1 cellular context compared by ENCODE assay signal in the genomic region with DNA sequence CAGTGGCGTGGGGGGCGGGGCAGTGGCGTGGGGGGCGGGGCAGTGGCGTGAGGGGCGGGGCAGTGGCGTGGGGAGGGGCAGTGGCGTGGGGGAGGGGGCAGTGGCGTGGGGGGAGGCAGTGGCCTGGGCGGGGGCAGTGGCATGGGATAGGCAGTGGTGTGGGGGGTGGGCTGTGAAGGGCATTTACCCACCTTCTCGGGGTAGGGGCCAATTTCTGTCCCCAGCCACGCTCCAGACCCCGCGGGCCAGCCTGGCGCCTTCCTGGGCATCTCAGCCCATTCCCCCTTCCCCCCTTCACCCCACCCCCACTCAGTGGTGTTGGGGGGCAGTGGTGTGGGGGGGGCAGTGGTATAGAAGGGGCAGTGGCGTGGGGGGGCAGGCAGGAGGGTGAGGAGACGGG.
TF ChIP-seq lines count a peak whose summit lies in the region.

No MANE protein-coding gene starts in this region.

TF ChIP-seq in WTC11, 78 proteins besides CTCF, POLR2A, EP300 and RAD21 (continued from another document):
- TF ChIP-seq ZNF396 (CRISPR knock-in tag; IDR thresholded peaks at IDR 0.05; ENCODE audit: borderline replicate concordance), result no peak
- no peak for TF ChIP-seq TP53 (CRISPR knock-in tag; IDR thresholded peaks at IDR 0.05)
- no peak for TF ChIP-seq FOXK1 (CRISPR knock-in tag; IDR thresholded peaks at IDR 0.05)
